ENCODE assay signal across 8 cellular contexts in genomic region chr13:101416181-101417042, GRCh38. TPM values are rescaled to one million over a fixed set of nuclear protein-coding genes. Genes with fewer than 3 reads are reported as not detected.
DNase-seq lines count a peak whose midpoint lies in the region; ATAC-seq and TF ChIP-seq lines count a peak whose summit lies in the region.

Gene NALCN (minus strand): TSS chr13:101416508. CDS start chr13:101399126, 17,382 bp downstream.

- H3K4me1 ChIP-seq in heart right ventricle: peaks cover 0 to 13% (median 4%) of the 10 kb centered on the region in 9 donors

- POLR2A ChIA-PET in WTC11 (lab: Charles Lee): interaction anchor here (0.6 kb wide), 2 partner anchors 9 to 22 kb away, joined by 3 read pairs; no protein-coding TSS in a partner anchor

- peak within 1 kb of the TSS; percentile 75 for H3K4me3 Mint-ChIP-seq in WTC11

- no peaks in the 10 kb centered on the region for H3K9me3 Mint-ChIP-seq in WTC11

- H3K27me3 ChIP-seq in heart right ventricle: peaks cover 0 to 29% (median 12%) of the 10 kb centered on the region in 7 donors

- H3K36me3 ChIP-seq in heart right ventricle: no peaks in the 10 kb centered on the region

- H3K27ac Mint-ChIP-seq in WTC11: no peak within 1 kb of the TSS

- H3K36me3 Mint-ChIP-seq in WTC11: no peaks in the 10 kb centered on the region

- peak; percentile 92 for ATAC-seq in Right ventricle myocardium inferior
- peak; percentile 80 for ATAC-seq in WTC11
- peak; percentile 86 to 95 (median 90) for ATAC-seq in heart right ventricle
- no peak for ATAC-seq in HG02678 (IDR thresholded peaks at IDR 0.05; ENCODE audit: unreplicated experiment)

- peak within 1 kb of the TSS; percentile 22 to 87 (median 72) for H3K27ac ChIP-seq in heart right ventricle

- H3K27me3 Mint-ChIP-seq in WTC11 (ENCODE audit: low read depth): peaks cover 26% of the 10 kb centered on the region

- WGBS in heart right ventricle, 2 donors: 1 to 2% methylated on average over 74 to 85 of the region's 85 CpGs

- no peak for TF ChIP-seq CTCF in WTC11 (IDR thresholded peaks at IDR 0.05)
- TF ChIP-seq CTCF in heart right ventricle (IDR thresholded peaks at IDR 0.05): no peak

- H3K4me3 ChIP-seq in heart right ventricle: peak within 1 kb of the TSS; percentile 23 to 67 (median 60)

- intact Hi-C loops in Right ventricle myocardium inferior (cut with DNase I): no loop called here
- intact Hi-C loops in cardiac septum (cut with DNase I): no loop called here
- intact Hi-C loops in heart right ventricle (cut with DNase I): no loop called here
- intact Hi-C loops in posterior vena cava (cut with DNase I): no loop called here

- H3K9me3 ChIP-seq in heart right ventricle: no peaks in the 10 kb centered on the region

- no peak for DNase-seq in Right ventricle myocardium inferior (ENCODE audit: missing footprints)
- DNase-seq in cardiac septum (ENCODE audit: low spot score): no peak
- peak; percentile 34 for DNase-seq in WTC11 (ENCODE audit: low spot score)
- peak in 1 of 2 donors; percentile 39 for DNase-seq in heart right ventricle
- peak; percentile 82 for DNase-seq in posterior vena cava (ENCODE audit: low spot score)
- no peak for DNase-seq in effector CD4-positive, alpha-beta T cell
- DNase-seq in SKM-1 (lab: John Stamatoyannopoulos, UW; ENCODE audit: unreplicated experiment): no peak

- H3K4me1 Mint-ChIP-seq in WTC11: peaks cover 12% of the 10 kb centered on the region

- CTCF ChIA-PET in WTC11 (lab: Charles Lee): interaction anchor here (0.7 kb wide), 1 partner anchor 258 kb away, joined by 3 read pairs; no protein-coding TSS in a partner anchor

TF ChIP-seq in WTC11, 78 proteins besides CTCF, POLR2A, EP300 and RAD21:
- TF ChIP-seq FOXK1 (CRISPR knock-in tag; IDR thresholded peaks at IDR 0.05) (no peak), CBFB (CRISPR knock-in tag; IDR thresholded peaks at IDR 0.05; ENCODE audit: low read depth) (no peak), CREM (CRISPR knock-in tag; IDR thresholded peaks at IDR 0.05) (no peak), JUN (CRISPR knock-in tag; IDR thresholded peaks at IDR 0.05) (no peak), ZNF425 (CRISPR knock-in tag; conservative IDR thresholded peaks at IDR 0.05) (no peak), ZNF317 (CRISPR knock-in tag; IDR thresholded peaks at IDR 0.05; ENCODE audit: borderline replicate concordance, low read depth) (no peak), NR3C1 (CRISPR knock-in tag; conservative IDR thresholded peaks at IDR 0.05; ENCODE audit: low read depth) (no peak), TEAD4 (CRISPR knock-in tag; IDR thresholded peaks at IDR 0.05) (no peak), EMX1 (CRISPR knock-in tag; IDR thresholded peaks at IDR 0.05) (no peak), ZSCAN18 (CRISPR knock-in tag; IDR thresholded peaks at IDR 0.05) (no peak), ZNF121 (CRISPR knock-in tag; IDR thresholded peaks at IDR 0.05) (no peak), GABPB1 (CRISPR knock-in tag; IDR thresholded peaks at IDR 0.05) (no peak), PRDM15 (CRISPR knock-in tag; IDR thresholded peaks at IDR 0.05) (no peak), ZBTB21 (CRISPR knock-in tag; IDR thresholded peaks at IDR 0.05; ENCODE audit: borderline replicate concordance) (no peak)

RNA-seq across cellular contexts. Expression of gene NALCN, which starts in this region (rescaled TPM):
- 8.7 TPM for total RNA-seq in Right ventricle myocardium inferior
- 2.3 TPM for total RNA-seq in cardiac septum
- total RNA-seq in WTC11 (2021): 0.11 to 0.34 TPM (median 0.33 TPM) in 3 replicates
- 1 to 10 TPM; 5.5 to 9.3 (median 8.3) TPM for total RNA-seq in heart right ventricle
- 1 to 10 TPM in 1 of 2 donors, under 1 TPM in 1; 0.01 to 3.1 TPM for polyA plus RNA-seq in heart right ventricle
- 10 to 100 TPM; 17.0 to 18.9 TPM for total RNA-seq in posterior vena cava

Comparison
In these comparisons a context has a peak if more than half of its experiments do, and no peak if none do; other contexts are left out.
1. Peak in DNase-seq and ATAC-seq in WTC11; RNA of the gene not detected or under 1 TPM.